Comparison of ENCODE assay signal across 9 cellular contexts in the genomic region with DNA sequence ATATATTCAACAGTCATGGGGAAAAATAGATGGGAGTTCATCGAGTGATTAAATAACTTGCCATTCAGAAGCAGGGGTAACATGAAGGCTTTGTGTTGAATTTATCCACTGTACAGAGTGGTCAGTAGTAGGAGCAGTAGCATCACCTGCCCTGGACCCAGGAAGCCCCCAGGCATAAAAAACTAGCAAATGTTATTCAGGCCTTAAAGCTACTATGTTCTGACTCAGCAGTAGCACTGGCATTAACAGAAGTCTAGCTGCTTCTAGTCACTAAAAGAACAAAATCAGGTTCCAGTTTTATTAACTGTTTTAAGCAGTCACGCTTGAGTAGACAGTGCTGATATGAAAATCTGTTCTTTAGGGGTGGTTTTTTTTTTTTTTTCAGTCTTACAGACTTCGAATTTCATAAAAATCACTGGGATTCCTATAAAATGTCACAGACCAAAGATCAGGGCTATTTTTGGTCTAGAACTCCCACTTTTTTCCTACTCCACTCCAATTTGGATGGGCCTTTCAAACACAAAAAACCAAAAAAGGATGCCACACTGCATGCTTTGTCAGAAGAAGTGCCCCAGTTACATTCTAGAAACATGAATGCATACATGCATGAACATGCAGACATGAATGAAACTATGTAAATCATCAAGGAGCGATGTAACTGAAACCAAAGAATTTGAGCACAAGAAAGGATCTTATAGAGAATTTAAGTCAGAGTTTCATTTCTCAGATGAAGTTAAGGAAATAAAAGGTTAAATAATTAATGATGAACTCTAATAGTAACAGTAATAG. TPM values are rescaled to one million over a fixed set of nuclear protein-coding genes. Genes with fewer than 3 reads are reported as not detected.
A peak's percentile ranks its signal among the peaks of the same experiment; 100 is the strongest.
DNase-seq lines count a peak whose midpoint lies in the region; ATAC-seq and TF ChIP-seq lines count a peak whose summit lies in the region.
"Had no signal": no experiment of that assay in that cellular context is flagged by ENCODE, and none has a peak within 500 bp of the region (broad histone marks: within the 10 kb centered on the region; RNA-seq: fewer than 3 reads in every experiment).

No MANE protein-coding gene starts in this region.

- no peaks in the 10 kb centered on the region for H3K27me3 ChIP-seq in thyroid gland
- H3K27me3 ChIP-seq: right lobe of liver had no signal

- H3K27ac ChIP-seq in caudate nucleus (ENCODE audit: low read depth, low read length): peak overlapping the region; percentile 8
- H3K27ac ChIP-seq in thyroid gland: peak overlapping the region in 1 of 3 donors; percentile 27
- H3K27ac ChIP-seq: right lobe of liver had no signal

- no peak for TF ChIP-seq CTCF in thyroid gland (IDR thresholded peaks at IDR 0.05)

- TF ChIP-seq POLR2A in thyroid gland (IDR thresholded peaks at IDR 0.05): no peak

- DNase-seq in A172 (ENCODE audit: low spot score) (peak; percentile 27), caudate nucleus (lab: John Stamatoyannopoulos, UW) (no peak), thyroid gland (no peak), head of caudate nucleus (no peak), SKM-1 (lab: John Stamatoyannopoulos, UW; ENCODE audit: unreplicated experiment) (no peak)
- no peak for DNase-seq in stimulated activated naive CD8-positive, alpha-beta T cell treated with anti-CD3 and anti-CD28 coated beads, Interleukin-15, Interleukin-2, amounts not matched to agents 100 U/mL and 50 U/mL, for 24 hours

- 81 to 85% methylated on average over 4 of the region's 4 CpGs for WGBS in thyroid gland, 2 donors

- no peak overlapping the region for H3K4me3 ChIP-seq in thyroid gland (replicated peaks in 1 of 3)
- H3K4me3 ChIP-seq: right lobe of liver had no signal

- ATAC-seq in GM19351 (IDR thresholded peaks at IDR 0.05; ENCODE audit: unreplicated experiment) (peak; percentile 58), HG03520 (IDR thresholded peaks at IDR 0.05; ENCODE audit: unreplicated experiment) (peak; percentile 39)
- ATAC-seq in stimulated activated naive CD8-positive, alpha-beta T cell treated with anti-CD3 and anti-CD28 coated beads, Interleukin-15, Interleukin-2, amounts not matched to agents 100 U/mL and 50 U/mL, for 24 hours: peak; percentile 28

- intact Hi-C loops in thyroid gland (cut with DNase I): loop anchor here (5.0 to 10.0 kb wide), 2 partner anchors 210 to 363 kb away; no protein-coding TSS in a partner anchor
- intact Hi-C loops in head of caudate nucleus (cut with DNase I): loop anchor here (2.0 to 10.0 kb wide), 2 partner anchors 63 to 211 kb away; no protein-coding TSS in a partner anchor

- H3K9me3 ChIP-seq in thyroid gland: no peaks in the 10 kb centered on the region
- H3K9me3 ChIP-seq: right lobe of liver had no signal

- H3K4me1 ChIP-seq in thyroid gland: no peaks in the 10 kb centered on the region

- H3K36me3 ChIP-seq in thyroid gland: no peaks in the 10 kb centered on the region

RNA-seq across cellular contexts. Expression of gene FAM133B, which starts 31.6 kb away (rescaled TPM):
- total RNA-seq in A172 (2014; rRNA removed; shearing (Covaris generic)): 16.2 and 18.4 TPM in 2 replicates
- 10 to 100 TPM; 28.5 to 33.4 (median 30.4) TPM for total RNA-seq in thyroid gland
